18 cellular contexts compared by ENCODE assay signal in genomic region chr11:100152751-100153150, GRCh38.
DNase-seq lines count a peak whose midpoint lies in the region; ATAC-seq, FAIRE-seq and TF ChIP-seq lines count a peak whose summit lies in the region.
"Had no signal": no experiment of that assay in that cellular context is flagged by ENCODE, and none has a peak within 500 bp of the region (broad histone marks: within the 10 kb centered on the region; RNA-seq: fewer than 3 reads in every experiment).

No MANE protein-coding gene starts in this region.

- in situ Hi-C loops in G401 (cut with HindIII; ENCODE audit: low sequenced_read_pairs) = no loop called here

- no peaks in the 10 kb centered on the region for H3K36me3 Mint-ChIP-seq in nephron progenitor cell (ENCODE audit: low read depth)
- H3K36me3 Mint-ChIP-seq: CD4-positive, alpha-beta memory T cell had no signal

- H3K27ac Mint-ChIP-seq in nephron progenitor cell = no peak overlapping the region
- H3K27ac Mint-ChIP-seq: CD4-positive, alpha-beta memory T cell had no signal

- TF ChIP-seq CTCF in nephron progenitor cell (IDR thresholded peaks at IDR 0.05) = no peak

- H3K4me1 Mint-ChIP-seq in nephron progenitor cell = peaks cover 8% of the 10 kb centered on the region
- H3K4me1 Mint-ChIP-seq: CD4-positive, alpha-beta memory T cell had no signal

- FAIRE-seq in islet of Langerhans (lab: Jason Lieb, UNC) = peak; percentile 17
- FAIRE-seq in urothelium cell line (lab: Jason Lieb, UNC) = no peak
- FAIRE-seq: D721Med, G401.6, GM12878 had no signal

- DNase-seq in NCI-H69 (lab: John Stamatoyannopoulos, UW) = peak; percentile 6
- peak; percentile 12 for DNase-seq in astrocyte of the hippocampus (ENCODE audit: low read depth, low spot score)
- DNase-seq in urothelium cell line (ENCODE audit: low spot score) = peak; percentile 49
- DNase-seq in nephron progenitor cell = no peak
- no peak for DNase-seq in G401 (ENCODE audit: low spot score)
- DNase-seq in NAMALWA (ENCODE audit: low spot score) = no peak
- DNase-seq: CD4-positive, alpha-beta memory T cell; DMS79; H9; NCI-H1436; NCI-H2029; NCI-H2171; SK-N-SH had no signal

- H3K9me3 Mint-ChIP-seq in nephron progenitor cell = no peaks in the 10 kb centered on the region
- H3K9me3 Mint-ChIP-seq: H9 had no signal

- H3K4me3 Mint-ChIP-seq in nephron progenitor cell = no peak overlapping the region
- H3K4me3 Mint-ChIP-seq: CD4-positive, alpha-beta memory T cell; H9 had no signal

- ATAC-seq in HG03378 (IDR thresholded peaks at IDR 0.05; ENCODE audit: unreplicated experiment) = no peak
- ATAC-seq: GM12878 had no signal

- peaks cover 7% of the 10 kb centered on the region for H3K27me3 Mint-ChIP-seq in nephron progenitor cell (ENCODE audit: low read depth, poor library complexity)
- H3K27me3 Mint-ChIP-seq: CD4-positive, alpha-beta memory T cell had no signal

Comparison
In these comparisons a context has a peak if more than half of its experiments do, and no peak if none do; other contexts are left out.
1. DNase-seq: peak in NCI-H69 (single experiment), astrocyte of the hippocampus (single experiment) and urothelium cell line (single experiment); none in nephron progenitor cell (single experiment), G401 (single experiment) and NAMALWA (single experiment).